ENCODE assay signal across 11 cellular contexts in genomic region chr9:126516561-126516935, GRCh38.
DNase-seq lines count a peak whose midpoint lies in the region; ATAC-seq and TF ChIP-seq lines count a peak whose summit lies in the region.
"Had no signal": no experiment of that assay in that cellular context is flagged by ENCODE, and none has a peak within 500 bp of the region (broad histone marks: within the 10 kb centered on the region; RNA-seq: fewer than 3 reads in every experiment).

No MANE protein-coding gene starts in this region.

- no peaks in the 10 kb centered on the region for H3K36me3 ChIP-seq in aorta (ENCODE audit: control insufficient read depth in 1 of 2, insufficient read depth in 2 of 2, low read length in 1 of 2)

- CTCF ChIA-PET in activated B cell treated with CpG ODN at 0.5 μM for 24 hours (lab: Charles Lee) = interaction anchor here (2.1 to 3.0 kb wide), 2 partner anchors 16 to 41 kb away, joined by 7 to 14 read pairs; no protein-coding TSS in a partner anchor

- no peak overlapping the region for H3K27ac ChIP-seq in aorta (ENCODE audit: low read depth in 1 of 2, low read length in 2 of 2)

- no peaks in the 10 kb centered on the region for H3K9me3 Mint-ChIP-seq in T-helper 2 cell treated with Interferon-gamma antibody and Interleukin-4, amounts not matched to agents 5 μg/mL and 100 μg/mL, for 36 hours
- H3K9me3 Mint-ChIP-seq in activated B cell treated with CpG ODN at 0.5 μM for 24 hours = no peaks in the 10 kb centered on the region
- no peaks in the 10 kb centered on the region for H3K9me3 Mint-ChIP-seq in stimulated activated effector memory CD8-positive, alpha-beta T cell treated with anti-CD3 and anti-CD28 coated beads, Interleukin-12 subunit alpha, Interleukin-12 subunit beta, amount 100 ng/mL, for 72 hours
- H3K9me3 Mint-ChIP-seq: H9 had no signal

- DNase-seq in T-helper 2 cell treated with Interferon-gamma antibody and Interleukin-4, amounts not matched to agents 5 μg/mL and 100 μg/mL, for 36 hours (ENCODE audit: low spot score) = no peak
- DNase-seq in T-helper 2 cell (no peak), activated B cell treated with CpG ODN at 0.5 μM for 24 hours (no peak), fibroblast of peridontal ligament (ENCODE audit: extremely low read depth) (peak; percentile 3), aorta (no peak)
- peak in 1 of 2 donors; percentile 57 for DNase-seq in stimulated activated effector memory CD8-positive, alpha-beta T cell treated with anti-CD3 and anti-CD28 coated beads, Interleukin-12 subunit alpha, Interleukin-12 subunit beta, amount 100 ng/mL, for 72 hours (ENCODE audit: low spot score in 2 of 2)
- DNase-seq: hippocampal formation had no signal

- POLR2A ChIA-PET in activated B cell treated with CpG ODN at 0.5 μM for 24 hours (lab: Charles Lee) = interaction anchor here (1.4 kb wide), 1 partner anchor 17 kb away, joined by 5 read pairs; no protein-coding TSS in a partner anchor

- H3K4me1 ChIP-seq in aorta (ENCODE audit: control insufficient read depth in 1 of 2, insufficient read depth in 2 of 2, low read length in 2 of 2) = no peaks in the 10 kb centered on the region

- no peaks in the 10 kb centered on the region for H3K27me3 ChIP-seq in aorta (ENCODE audit: control insufficient read depth in 1 of 2, insufficient read depth in 2 of 2, low read length in 1 of 2)

- no peaks in the 10 kb centered on the region for H3K9me3 ChIP-seq in aorta (ENCODE audit: control insufficient read depth, low read length)

- WGBS in aorta, 2 donors = 81 to 82% methylated on average over 8 of the region's 8 CpGs

- intact Hi-C loops in activated B cell treated with CpG ODN at 0.5 μM for 24 hours (cut with micrococcal nuclease) (no loop called here), aorta (cut with DNase I) (no loop called here)

- ATAC-seq in activated B cell treated with CpG ODN at 0.5 μM for 24 hours (ENCODE audit: low read depth) (no peak), aorta (ENCODE audit: low FRiP score) (no peak), GM18861 (IDR thresholded peaks at IDR 0.05; ENCODE audit: unreplicated experiment) (no peak), GM19455 (IDR thresholded peaks at IDR 0.05; ENCODE audit: unreplicated experiment) (no peak)
- no peak for ATAC-seq in stimulated activated effector memory CD8-positive, alpha-beta T cell treated with anti-CD3 and anti-CD28 coated beads, Interleukin-12 subunit alpha, Interleukin-12 subunit beta, amount 100 ng/mL, for 72 hours

- H3K4me3 Mint-ChIP-seq in T-helper 2 cell treated with Interferon-gamma antibody and Interleukin-4, amounts not matched to agents 5 μg/mL and 100 μg/mL, for 36 hours = peak overlapping the region; percentile 76
- peak overlapping the region; percentile 82 for H3K4me3 Mint-ChIP-seq in activated B cell treated with CpG ODN at 0.5 μM for 24 hours
- H3K4me3 Mint-ChIP-seq in stimulated activated effector memory CD8-positive, alpha-beta T cell treated with anti-CD3 and anti-CD28 coated beads, Interleukin-12 subunit alpha, Interleukin-12 subunit beta, amount 100 ng/mL, for 72 hours = peak overlapping the region; percentile 72
- H3K4me3 Mint-ChIP-seq: H9 had no signal

- H3K4me1 Mint-ChIP-seq in T-helper 2 cell treated with Interferon-gamma antibody and Interleukin-4, amounts not matched to agents 5 μg/mL and 100 μg/mL, for 36 hours (ENCODE audit: low read depth) = peaks cover 30% of the 10 kb centered on the region
- peaks cover 22% of the 10 kb centered on the region for H3K4me1 Mint-ChIP-seq in activated B cell treated with CpG ODN at 0.5 μM for 24 hours
- H3K4me1 Mint-ChIP-seq in stimulated activated effector memory CD8-positive, alpha-beta T cell treated with anti-CD3 and anti-CD28 coated beads, Interleukin-12 subunit alpha, Interleukin-12 subunit beta, amount 100 ng/mL, for 72 hours = peaks cover 53% of the 10 kb centered on the region

- H3K27me3 Mint-ChIP-seq in T-helper 2 cell treated with Interferon-gamma antibody and Interleukin-4, amounts not matched to agents 5 μg/mL and 100 μg/mL, for 36 hours (ENCODE audit: low read depth) = peaks cover 74% of the 10 kb centered on the region
- H3K27me3 Mint-ChIP-seq in activated B cell treated with CpG ODN at 0.5 μM for 24 hours = peaks cover 42% of the 10 kb centered on the region

- H3K36me3 Mint-ChIP-seq in T-helper 2 cell treated with Interferon-gamma antibody and Interleukin-4, amounts not matched to agents 5 μg/mL and 100 μg/mL, for 36 hours (ENCODE audit: low read depth) = no peaks in the 10 kb centered on the region
- no peaks in the 10 kb centered on the region for H3K36me3 Mint-ChIP-seq in activated B cell treated with CpG ODN at 0.5 μM for 24 hours (ENCODE audit: low read depth)
- H3K36me3 Mint-ChIP-seq in stimulated activated effector memory CD8-positive, alpha-beta T cell treated with anti-CD3 and anti-CD28 coated beads, Interleukin-12 subunit alpha, Interleukin-12 subunit beta, amount 100 ng/mL, for 72 hours = peaks cover 13% of the 10 kb centered on the region

- H3K27ac Mint-ChIP-seq in T-helper 2 cell treated with Interferon-gamma antibody and Interleukin-4, amounts not matched to agents 5 μg/mL and 100 μg/mL, for 36 hours = peak overlapping the region; percentile 76
- peak overlapping the region; percentile 61 for H3K27ac Mint-ChIP-seq in activated B cell treated with CpG ODN at 0.5 μM for 24 hours
- H3K27ac Mint-ChIP-seq in stimulated activated effector memory CD8-positive, alpha-beta T cell treated with anti-CD3 and anti-CD28 coated beads, Interleukin-12 subunit alpha, Interleukin-12 subunit beta, amount 100 ng/mL, for 72 hours = peak overlapping the region; percentile 83
- H3K27ac Mint-ChIP-seq: H9, progenitor cell of endocrine pancreas had no signal

- TF ChIP-seq CTCF in activated B cell treated with CpG ODN at 0.5 μM for 24 hours (IDR thresholded peaks at IDR 0.05) = no peak

- H3K4me3 ChIP-seq in aorta (ENCODE audit: low read length in 2 of 2) = no peak overlapping the region
